ENCODE assay signal across 1 cellular context in the genomic region with DNA sequence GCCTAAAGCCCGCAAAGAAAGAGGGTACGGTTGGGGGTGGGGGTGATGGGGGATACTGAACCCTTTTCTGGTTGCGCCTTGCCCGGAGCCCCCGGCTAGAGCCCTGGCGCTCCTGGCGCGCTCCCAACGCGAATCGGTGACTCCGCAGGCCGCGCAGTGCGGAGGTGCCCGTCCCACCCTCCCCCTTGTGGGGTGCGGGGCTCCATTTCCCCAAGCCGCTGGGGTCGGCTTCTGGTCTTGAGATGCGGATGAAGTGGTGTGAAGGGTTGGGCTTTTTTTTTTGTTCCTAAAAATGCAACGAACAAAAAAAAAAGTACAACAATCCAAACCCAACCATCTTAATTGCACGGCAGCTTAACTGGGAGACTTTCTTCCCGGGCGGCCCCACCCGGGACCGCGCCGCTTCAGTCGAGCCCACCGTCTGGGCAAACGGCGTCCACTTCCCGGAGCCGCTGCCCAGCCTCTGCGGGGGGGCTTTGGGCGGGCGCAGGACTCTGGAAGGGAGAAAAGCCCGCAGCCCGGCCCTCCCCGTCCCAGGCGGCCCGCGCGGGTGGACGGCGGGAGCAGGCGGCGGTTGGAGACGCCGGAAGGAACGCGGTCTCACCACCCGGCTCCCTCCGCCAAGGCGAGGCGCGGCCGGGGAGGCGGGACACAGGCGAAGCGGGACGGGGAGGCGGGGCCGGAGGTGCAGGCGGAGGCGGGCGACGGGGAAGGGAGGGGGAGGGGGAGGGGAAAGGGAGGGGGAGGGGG.
TF ChIP-seq lines count a peak whose summit lies in the region.

No MANE protein-coding gene starts in this region.

TF ChIP-seq in K562, 482 proteins besides CTCF, POLR2A, EP300 and RAD21 (continued from another document and continues in another):
- TF ChIP-seq, protein P1, sequence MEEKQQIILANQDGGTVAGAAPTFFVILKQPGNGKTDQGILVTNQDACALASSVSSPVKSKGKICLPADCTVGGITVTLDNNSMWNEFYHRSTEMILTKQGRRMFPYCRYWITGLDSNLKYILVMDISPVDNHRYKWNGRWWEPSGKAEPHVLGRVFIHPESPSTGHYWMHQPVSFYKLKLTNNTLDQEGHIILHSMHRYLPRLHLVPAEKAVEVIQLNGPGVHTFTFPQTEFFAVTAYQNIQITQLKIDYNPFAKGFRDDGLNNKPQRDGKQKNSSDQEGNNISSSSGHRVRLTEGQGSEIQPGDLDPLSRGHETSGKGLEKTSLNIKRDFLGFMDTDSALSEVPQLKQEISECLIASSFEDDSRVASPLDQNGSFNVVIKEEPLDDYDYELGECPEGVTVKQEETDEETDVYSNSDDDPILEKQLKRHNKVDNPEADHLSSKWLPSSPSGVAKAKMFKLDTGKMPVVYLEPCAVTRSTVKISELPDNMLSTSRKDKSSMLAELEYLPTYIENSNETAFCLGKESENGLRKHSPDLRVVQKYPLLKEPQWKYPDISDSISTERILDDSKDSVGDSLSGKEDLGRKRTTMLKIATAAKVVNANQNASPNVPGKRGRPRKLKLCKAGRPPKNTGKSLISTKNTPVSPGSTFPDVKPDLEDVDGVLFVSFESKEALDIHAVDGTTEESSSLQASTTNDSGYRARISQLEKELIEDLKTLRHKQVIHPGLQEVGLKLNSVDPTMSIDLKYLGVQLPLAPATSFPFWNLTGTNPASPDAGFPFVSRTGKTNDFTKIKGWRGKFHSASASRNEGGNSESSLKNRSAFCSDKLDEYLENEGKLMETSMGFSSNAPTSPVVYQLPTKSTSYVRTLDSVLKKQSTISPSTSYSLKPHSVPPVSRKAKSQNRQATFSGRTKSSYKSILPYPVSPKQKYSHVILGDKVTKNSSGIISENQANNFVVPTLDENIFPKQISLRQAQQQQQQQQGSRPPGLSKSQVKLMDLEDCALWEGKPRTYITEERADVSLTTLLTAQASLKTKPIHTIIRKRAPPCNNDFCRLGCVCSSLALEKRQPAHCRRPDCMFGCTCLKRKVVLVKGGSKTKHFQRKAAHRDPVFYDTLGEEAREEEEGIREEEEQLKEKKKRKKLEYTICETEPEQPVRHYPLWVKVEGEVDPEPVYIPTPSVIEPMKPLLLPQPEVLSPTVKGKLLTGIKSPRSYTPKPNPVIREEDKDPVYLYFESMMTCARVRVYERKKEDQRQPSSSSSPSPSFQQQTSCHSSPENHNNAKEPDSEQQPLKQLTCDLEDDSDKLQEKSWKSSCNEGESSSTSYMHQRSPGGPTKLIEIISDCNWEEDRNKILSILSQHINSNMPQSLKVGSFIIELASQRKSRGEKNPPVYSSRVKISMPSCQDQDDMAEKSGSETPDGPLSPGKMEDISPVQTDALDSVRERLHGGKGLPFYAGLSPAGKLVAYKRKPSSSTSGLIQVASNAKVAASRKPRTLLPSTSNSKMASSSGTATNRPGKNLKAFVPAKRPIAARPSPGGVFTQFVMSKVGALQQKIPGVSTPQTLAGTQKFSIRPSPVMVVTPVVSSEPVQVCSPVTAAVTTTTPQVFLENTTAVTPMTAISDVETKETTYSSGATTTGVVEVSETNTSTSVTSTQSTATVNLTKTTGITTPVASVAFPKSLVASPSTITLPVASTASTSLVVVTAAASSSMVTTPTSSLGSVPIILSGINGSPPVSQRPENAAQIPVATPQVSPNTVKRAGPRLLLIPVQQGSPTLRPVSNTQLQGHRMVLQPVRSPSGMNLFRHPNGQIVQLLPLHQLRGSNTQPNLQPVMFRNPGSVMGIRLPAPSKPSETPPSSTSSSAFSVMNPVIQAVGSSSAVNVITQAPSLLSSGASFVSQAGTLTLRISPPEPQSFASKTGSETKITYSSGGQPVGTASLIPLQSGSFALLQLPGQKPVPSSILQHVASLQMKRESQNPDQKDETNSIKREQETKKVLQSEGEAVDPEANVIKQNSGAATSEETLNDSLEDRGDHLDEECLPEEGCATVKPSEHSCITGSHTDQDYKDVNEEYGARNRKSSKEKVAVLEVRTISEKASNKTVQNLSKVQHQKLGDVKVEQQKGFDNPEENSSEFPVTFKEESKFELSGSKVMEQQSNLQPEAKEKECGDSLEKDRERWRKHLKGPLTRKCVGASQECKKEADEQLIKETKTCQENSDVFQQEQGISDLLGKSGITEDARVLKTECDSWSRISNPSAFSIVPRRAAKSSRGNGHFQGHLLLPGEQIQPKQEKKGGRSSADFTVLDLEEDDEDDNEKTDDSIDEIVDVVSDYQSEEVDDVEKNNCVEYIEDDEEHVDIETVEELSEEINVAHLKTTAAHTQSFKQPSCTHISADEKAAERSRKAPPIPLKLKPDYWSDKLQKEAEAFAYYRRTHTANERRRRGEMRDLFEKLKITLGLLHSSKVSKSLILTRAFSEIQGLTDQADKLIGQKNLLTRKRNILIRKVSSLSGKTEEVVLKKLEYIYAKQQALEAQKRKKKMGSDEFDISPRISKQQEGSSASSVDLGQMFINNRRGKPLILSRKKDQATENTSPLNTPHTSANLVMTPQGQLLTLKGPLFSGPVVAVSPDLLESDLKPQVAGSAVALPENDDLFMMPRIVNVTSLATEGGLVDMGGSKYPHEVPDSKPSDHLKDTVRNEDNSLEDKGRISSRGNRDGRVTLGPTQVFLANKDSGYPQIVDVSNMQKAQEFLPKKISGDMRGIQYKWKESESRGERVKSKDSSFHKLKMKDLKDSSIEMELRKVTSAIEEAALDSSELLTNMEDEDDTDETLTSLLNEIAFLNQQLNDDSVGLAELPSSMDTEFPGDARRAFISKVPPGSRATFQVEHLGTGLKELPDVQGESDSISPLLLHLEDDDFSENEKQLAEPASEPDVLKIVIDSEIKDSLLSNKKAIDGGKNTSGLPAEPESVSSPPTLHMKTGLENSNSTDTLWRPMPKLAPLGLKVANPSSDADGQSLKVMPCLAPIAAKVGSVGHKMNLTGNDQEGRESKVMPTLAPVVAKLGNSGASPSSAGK (IDR thresholded peaks at IDR 0.05): peak; percentile 39; the same call in 1 of the 2 replicates
- no peak for TF ChIP-seq ZFP30 (CRISPR knock-in tag; IDR thresholded peaks at IDR 0.05; ENCODE audit: borderline replicate concordance)
- no peak; the same call in 1 of the 2 replicates for TF ChIP-seq ZFX (CRISPR knock-in tag; IDR thresholded peaks at IDR 0.05)
- TF ChIP-seq, protein P2, sequence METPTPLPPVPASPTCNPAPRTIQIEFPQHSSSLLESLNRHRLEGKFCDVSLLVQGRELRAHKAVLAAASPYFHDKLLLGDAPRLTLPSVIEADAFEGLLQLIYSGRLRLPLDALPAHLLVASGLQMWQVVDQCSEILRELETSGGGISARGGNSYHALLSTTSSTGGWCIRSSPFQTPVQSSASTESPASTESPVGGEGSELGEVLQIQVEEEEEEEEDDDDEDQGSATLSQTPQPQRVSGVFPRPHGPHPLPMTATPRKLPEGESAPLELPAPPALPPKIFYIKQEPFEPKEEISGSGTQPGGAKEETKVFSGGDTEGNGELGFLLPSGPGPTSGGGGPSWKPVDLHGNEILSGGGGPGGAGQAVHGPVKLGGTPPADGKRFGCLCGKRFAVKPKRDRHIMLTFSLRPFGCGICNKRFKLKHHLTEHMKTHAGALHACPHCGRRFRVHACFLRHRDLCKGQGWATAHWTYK (CRISPR knock-in tag; IDR thresholded peaks at IDR 0.05): 0 out of 2 replicates have a peak, but pooled peaks have one; percentile 42
- no peak for TF ChIP-seq CBFB (CRISPR knock-in tag; IDR thresholded peaks at IDR 0.05)
- no peak for TF ChIP-seq FOS (IDR thresholded peaks at IDR 0.05; ENCODE audit: extremely low read depth, insufficient read length)
- no peak for TF ChIP-seq ZNF764 (CRISPR knock-in tag; IDR thresholded peaks at IDR 0.05; ENCODE audit: low read depth)
- TF ChIP-seq, protein P3, sequence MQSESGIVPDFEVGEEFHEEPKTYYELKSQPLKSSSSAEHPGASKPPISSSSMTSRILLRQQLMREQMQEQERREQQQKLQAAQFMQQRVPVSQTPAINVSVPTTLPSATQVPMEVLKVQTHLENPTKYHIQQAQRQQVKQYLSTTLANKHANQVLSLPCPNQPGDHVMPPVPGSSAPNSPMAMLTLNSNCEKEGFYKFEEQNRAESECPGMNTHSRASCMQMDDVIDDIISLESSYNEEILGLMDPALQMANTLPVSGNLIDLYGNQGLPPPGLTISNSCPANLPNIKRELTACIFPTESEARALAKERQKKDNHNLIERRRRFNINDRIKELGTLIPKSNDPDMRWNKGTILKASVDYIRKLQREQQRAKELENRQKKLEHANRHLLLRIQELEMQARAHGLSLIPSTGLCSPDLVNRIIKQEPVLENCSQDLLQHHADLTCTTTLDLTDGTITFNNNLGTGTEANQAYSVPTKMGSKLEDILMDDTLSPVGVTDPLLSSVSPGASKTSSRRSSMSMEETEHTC (IDR thresholded peaks at IDR 0.05): no peak
- TF ChIP-seq, protein P4, sequence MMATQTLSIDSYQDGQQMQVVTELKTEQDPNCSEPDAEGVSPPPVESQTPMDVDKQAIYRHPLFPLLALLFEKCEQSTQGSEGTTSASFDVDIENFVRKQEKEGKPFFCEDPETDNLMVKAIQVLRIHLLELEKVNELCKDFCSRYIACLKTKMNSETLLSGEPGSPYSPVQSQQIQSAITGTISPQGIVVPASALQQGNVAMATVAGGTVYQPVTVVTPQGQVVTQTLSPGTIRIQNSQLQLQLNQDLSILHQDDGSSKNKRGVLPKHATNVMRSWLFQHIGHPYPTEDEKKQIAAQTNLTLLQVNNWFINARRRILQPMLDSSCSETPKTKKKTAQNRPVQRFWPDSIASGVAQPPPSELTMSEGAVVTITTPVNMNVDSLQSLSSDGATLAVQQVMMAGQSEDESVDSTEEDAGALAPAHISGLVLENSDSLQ (IDR thresholded peaks at IDR 0.05): no peak
- TF ChIP-seq, protein P5, sequence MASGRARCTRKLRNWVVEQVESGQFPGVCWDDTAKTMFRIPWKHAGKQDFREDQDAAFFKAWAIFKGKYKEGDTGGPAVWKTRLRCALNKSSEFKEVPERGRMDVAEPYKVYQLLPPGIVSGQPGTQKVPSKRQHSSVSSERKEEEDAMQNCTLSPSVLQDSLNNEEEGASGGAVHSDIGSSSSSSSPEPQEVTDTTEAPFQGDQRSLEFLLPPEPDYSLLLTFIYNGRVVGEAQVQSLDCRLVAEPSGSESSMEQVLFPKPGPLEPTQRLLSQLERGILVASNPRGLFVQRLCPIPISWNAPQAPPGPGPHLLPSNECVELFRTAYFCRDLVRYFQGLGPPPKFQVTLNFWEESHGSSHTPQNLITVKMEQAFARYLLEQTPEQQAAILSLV (tag; IDR thresholded peaks at IDR 0.05): no peak
- TF ChIP-seq WHSC1 (IDR thresholded peaks at IDR 0.05; ENCODE audit: low read length): no peak
- TF ChIP-seq TCFL5 (CRISPR knock-in tag; conservative IDR thresholded peaks at IDR 0.05): no peak
- TF ChIP-seq L3MBTL2 (IDR thresholded peaks at IDR 0.05): peak; percentile 66; the same call in 1 of the 2 replicates
- TF ChIP-seq, protein P6, sequence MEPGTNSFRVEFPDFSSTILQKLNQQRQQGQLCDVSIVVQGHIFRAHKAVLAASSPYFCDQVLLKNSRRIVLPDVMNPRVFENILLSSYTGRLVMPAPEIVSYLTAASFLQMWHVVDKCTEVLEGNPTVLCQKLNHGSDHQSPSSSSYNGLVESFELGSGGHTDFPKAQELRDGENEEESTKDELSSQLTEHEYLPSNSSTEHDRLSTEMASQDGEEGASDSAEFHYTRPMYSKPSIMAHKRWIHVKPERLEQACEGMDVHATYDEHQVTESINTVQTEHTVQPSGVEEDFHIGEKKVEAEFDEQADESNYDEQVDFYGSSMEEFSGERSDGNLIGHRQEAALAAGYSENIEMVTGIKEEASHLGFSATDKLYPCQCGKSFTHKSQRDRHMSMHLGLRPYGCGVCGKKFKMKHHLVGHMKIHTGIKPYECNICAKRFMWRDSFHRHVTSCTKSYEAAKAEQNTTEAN (CRISPR knock-in tag; IDR thresholded peaks at IDR 0.05): no peak
- TF ChIP-seq ESRRA (IDR thresholded peaks at IDR 0.05; ENCODE audit: borderline replicate concordance, low read depth): no peak
- no peak for TF ChIP-seq SMARCB1 (IDR thresholded peaks at IDR 0.05; ENCODE audit: insufficient read length, low read depth)
- TF ChIP-seq CEBPB (tag; IDR thresholded peaks at IDR 0.05): no peak
- TF ChIP-seq RB1 (IDR thresholded peaks at IDR 0.05; ENCODE audit: low read depth): peak; percentile 66; the same call in 1 of the 2 replicates
- TF ChIP-seq SRSF9 (IDR thresholded peaks at IDR 0.05; ENCODE audit: borderline replicate concordance, low read depth, low read length): no peak
- TF ChIP-seq CBX5 (IDR thresholded peaks at IDR 0.05; ENCODE audit: borderline replicate concordance, low read depth): no peak
- TF ChIP-seq, protein P7, sequence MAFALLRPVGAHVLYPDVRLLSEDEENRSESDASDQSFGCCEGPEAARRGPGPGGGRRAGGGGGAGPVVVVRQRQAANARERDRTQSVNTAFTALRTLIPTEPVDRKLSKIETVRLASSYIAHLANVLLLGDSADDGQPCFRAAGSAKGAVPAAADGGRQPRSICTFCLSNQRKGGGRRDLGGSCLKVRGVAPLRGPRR (CRISPR knock-in tag; IDR thresholded peaks at IDR 0.05): no peak
- TF ChIP-seq CREB1 (IDR thresholded peaks at IDR 0.05): 0 out of 2 replicates have a peak, but pooled peaks have one; percentile 20
- peak; percentile 14; the same call in 1 of the 2 replicates for TF ChIP-seq CREB1 (CRISPR knock-in tag; IDR thresholded peaks at IDR 0.05)
- no peak for TF ChIP-seq ZNF311 (CRISPR knock-in tag; IDR thresholded peaks at IDR 0.05)
- no peak for TF ChIP-seq STAT5B (CRISPR knock-in tag; IDR thresholded peaks at IDR 0.05)
- TF ChIP-seq ZNF408 (CRISPR knock-in tag; IDR thresholded peaks at IDR 0.05; ENCODE audit: low read depth): no peak
- no peak for TF ChIP-seq KAT2B (IDR thresholded peaks at IDR 0.05; ENCODE audit: low read depth, low read length)
- TF ChIP-seq RCOR1 (IDR thresholded peaks at IDR 0.05; ENCODE audit: borderline replicate concordance in 1 of 2, low read depth in 2 of 2, low read length in 2 of 2): 0 out of 4 replicates have a peak, but pooled peaks of 1 of the 2 experiments have one; percentile 22
- no peak for TF ChIP-seq ZNF586 (CRISPR knock-in tag; conservative IDR thresholded peaks at IDR 0.05)
- TF ChIP-seq HCFC1 (IDR thresholded peaks at IDR 0.05; ENCODE audit: low read depth, low read length): no peak
- TF ChIP-seq, protein P8, sequence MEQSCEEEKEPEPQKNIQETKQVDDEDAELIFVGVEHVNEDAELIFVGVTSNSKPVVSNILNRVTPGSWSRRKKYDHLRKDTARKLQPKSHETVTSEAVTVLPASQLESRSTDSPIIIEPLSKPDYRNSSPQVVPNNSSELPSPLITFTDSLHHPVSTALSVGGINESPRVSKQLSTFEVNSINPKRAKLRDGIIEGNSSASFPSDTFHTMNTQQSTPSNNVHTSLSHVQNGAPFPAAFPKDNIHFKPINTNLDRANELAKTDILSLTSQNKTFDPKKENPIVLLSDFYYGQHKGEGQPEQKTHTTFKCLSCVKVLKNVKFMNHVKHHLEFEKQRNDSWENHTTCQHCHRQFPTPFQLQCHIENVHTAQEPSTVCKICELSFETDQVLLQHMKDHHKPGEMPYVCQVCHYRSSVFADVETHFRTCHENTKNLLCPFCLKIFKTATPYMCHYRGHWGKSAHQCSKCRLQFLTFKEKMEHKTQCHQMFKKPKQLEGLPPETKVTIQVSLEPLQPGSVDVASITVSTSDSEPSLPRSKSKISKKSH (CRISPR knock-in tag; IDR thresholded peaks at IDR 0.05): no peak
- TF ChIP-seq, protein P9, sequence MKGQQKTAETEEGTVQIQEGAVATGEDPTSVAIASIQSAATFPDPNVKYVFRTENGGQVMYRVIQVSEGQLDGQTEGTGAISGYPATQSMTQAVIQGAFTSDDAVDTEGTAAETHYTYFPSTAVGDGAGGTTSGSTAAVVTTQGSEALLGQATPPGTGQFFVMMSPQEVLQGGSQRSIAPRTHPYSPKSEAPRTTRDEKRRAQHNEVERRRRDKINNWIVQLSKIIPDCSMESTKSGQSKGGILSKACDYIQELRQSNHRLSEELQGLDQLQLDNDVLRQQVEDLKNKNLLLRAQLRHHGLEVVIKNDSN (CRISPR knock-in tag; IDR thresholded peaks at IDR 0.05): no peak
